In genomic region chr3:143066033-143066432, GRCh38 we compare ENCODE assay signal across 18 cellular contexts.
"Had no signal": no experiment of that assay in that cellular context is flagged by ENCODE, and none has a peak within 500 bp of the region (broad histone marks: within the 10 kb centered on the region; RNA-seq: fewer than 3 reads in every experiment).

No MANE protein-coding gene starts in this region.

- H3K4me3 ChIP-seq: colonic mucosa, lower lobe of right lung, spleen had no signal

- H3K27ac Mint-ChIP-seq: activated CD4-positive, alpha-beta memory T cell treated with anti-CD3 and anti-CD28 coated beads for 36 hours; activated CD8-positive, alpha-beta memory T cell treated with anti-CD3 and anti-CD28 coated beads, Interleukin-2, amount 10 ng/mL, durations not matched to agents 7 days and 5 days; endodermal cell; stimulated activated naive B cell treated with anti-CD40 and anti-IgM and Interleukin-4, amounts not matched to agents 10 μg/mL and 1 μg/mL and 100 μg/mL, for 72 hours; T-helper 17 cell had no signal

- ATAC-seq: activated CD8-positive, alpha-beta memory T cell treated with anti-CD3 and anti-CD28 coated beads, Interleukin-2, amount 10 ng/mL, durations not matched to agents 7 days and 5 days; lower lobe of right lung; stimulated activated naive B cell treated with anti-CD40 and anti-IgM and Interleukin-4, amounts not matched to agents 10 μg/mL and 1 μg/mL and 100 μg/mL, for 72 hours; T-helper 17 cell had no signal

- H3K4me1 ChIP-seq: colonic mucosa, lower lobe of right lung, parathyroid adenoma had no signal

- H3K9me3 Mint-ChIP-seq: activated CD4-positive, alpha-beta memory T cell treated with anti-CD3 and anti-CD28 coated beads for 36 hours; central memory CD8-positive, alpha-beta T cell; endodermal cell; nephron; stimulated activated naive B cell treated with anti-CD40 and anti-IgM and Interleukin-4, amounts not matched to agents 10 μg/mL and 1 μg/mL and 100 μg/mL, for 72 hours had no signal

- H3K27me3 Mint-ChIP-seq: activated CD4-positive, alpha-beta memory T cell treated with anti-CD3 and anti-CD28 coated beads for 36 hours; central memory CD8-positive, alpha-beta T cell; stimulated activated naive B cell treated with anti-CD40 and anti-IgM and Interleukin-4, amounts not matched to agents 10 μg/mL and 1 μg/mL and 100 μg/mL, for 72 hours; T-helper 17 cell had no signal

- H3K4me3 Mint-ChIP-seq: activated CD4-positive, alpha-beta memory T cell treated with anti-CD3 and anti-CD28 coated beads for 36 hours; activated CD8-positive, alpha-beta memory T cell treated with anti-CD3 and anti-CD28 coated beads, Interleukin-2, amount 10 ng/mL, durations not matched to agents 7 days and 5 days; central memory CD8-positive, alpha-beta T cell; endodermal cell; nephron; stimulated activated naive B cell treated with anti-CD40 and anti-IgM and Interleukin-4, amounts not matched to agents 10 μg/mL and 1 μg/mL and 100 μg/mL, for 72 hours; T-helper 17 cell had no signal

- H3K36me3 ChIP-seq: colonic mucosa, lower lobe of right lung, WERI-Rb-1 had no signal

- H3K4me1 Mint-ChIP-seq: central memory CD8-positive, alpha-beta T cell had no signal

- H3K9me3 ChIP-seq: colonic mucosa, lower lobe of right lung, spleen had no signal

- H2AFZ ChIP-seq: parathyroid adenoma had no signal

- H3K9ac ChIP-seq: parathyroid adenoma had no signal

- H3K79me2 ChIP-seq: parathyroid adenoma had no signal

- H3K27ac ChIP-seq: colonic mucosa, lower lobe of right lung, parathyroid adenoma, spleen, WERI-Rb-1 had no signal

- DNase-seq: activated CD4-positive, alpha-beta memory T cell treated with anti-CD3 and anti-CD28 coated beads for 36 hours; activated CD8-positive, alpha-beta memory T cell treated with anti-CD3 and anti-CD28 coated beads, Interleukin-2, amount 10 ng/mL, durations not matched to agents 7 days and 5 days; activated effector memory CD4-positive, alpha-beta T cell treated with anti-CD3 and anti-CD28 coated beads, Interleukin-2, amount 50 U/mL, for 16 hours; activated naive CD4-positive, alpha-beta T cell treated with anti-CD3 and anti-CD28 coated beads, Interleukin-2, amount 50 U/mL, for 16 hours; activated T-cell treated with anti-CD3 and anti-CD28 coated beads, Interleukin-2, amount 50 U/mL, for 1 hour; aorta; colonic mucosa; endodermal cell; head of caudate nucleus; lower lobe of right lung; spleen; stimulated activated CD4-positive, alpha-beta T cell treated with anti-CD3 and anti-CD28 coated beads, Interleukin-4, amount 100 ng/mL, for 4 hours; stimulated activated naive B cell treated with anti-CD40 and anti-IgM and Interleukin-4, amounts not matched to agents 10 μg/mL and 1 μg/mL and 100 μg/mL, for 72 hours; T-helper 17 cell; WERI-Rb-1 had no signal

- H3K27me3 ChIP-seq: colonic mucosa, spleen had no signal
